Comparison of ENCODE assay signal across 1 cellular context in genomic region chr2:217990791-217991465, GRCh38.
TF ChIP-seq lines count a peak whose summit lies in the region.

No MANE protein-coding gene starts in this region.

TF ChIP-seq in H1, 55 proteins besides CTCF, POLR2A, EP300 and RAD21:
- no peak for TF ChIP-seq CBX5 (IDR thresholded peaks at IDR 0.05; ENCODE audit: low read depth, low read length)
- TF ChIP-seq KDM5A (IDR thresholded peaks at IDR 0.05; ENCODE audit: low read length), result no peak
- no peak for TF ChIP-seq CTBP2 (IDR thresholded peaks at IDR 0.05; ENCODE audit: borderline replicate concordance, insufficient read depth, insufficient read length, low read length)
- no peak for TF ChIP-seq ASH2L (IDR thresholded peaks at IDR 0.05; ENCODE audit: low read length)
- no peak for TF ChIP-seq SAP30 (IDR thresholded peaks at IDR 0.05; ENCODE audit: insufficient read depth, insufficient replicate concordance, low read length)
- TF ChIP-seq NRF1 (IDR thresholded peaks at IDR 0.05; ENCODE audit: low read depth, low read length), result no peak
- TF ChIP-seq SIRT6 (IDR thresholded peaks at IDR 0.05; ENCODE audit: low read length), result no peak
- TF ChIP-seq SUZ12 (IDR thresholded peaks at IDR 0.05; ENCODE audit: low read length), result no peak
- no peak for TF ChIP-seq POLR2AphosphoS5 (IDR thresholded peaks at IDR 0.05; ENCODE audit: low read depth, low read length)
- no peak for TF ChIP-seq CBX8 (IDR thresholded peaks at IDR 0.05; ENCODE audit: borderline replicate concordance, low read depth, low read length)
- no peak for TF ChIP-seq TCF12 (IDR thresholded peaks at IDR 0.05; ENCODE audit: low read depth, low read length)
- no peak for TF ChIP-seq RFX5 (IDR thresholded peaks at IDR 0.05; ENCODE audit: borderline replicate concordance, low read depth, low read length)
- TF ChIP-seq SIX5 (IDR thresholded peaks at IDR 0.05; ENCODE audit: low read depth, low read length), result no peak
- no peak for TF ChIP-seq MAFK (IDR thresholded peaks at IDR 0.05; ENCODE audit: low read depth, low read length)
- no peak for TF ChIP-seq NANOG (IDR thresholded peaks at IDR 0.05; ENCODE audit: insufficient read depth, low read depth, low read length, poor library complexity, severe bottlenecking)
- no peak for TF ChIP-seq RBBP5 (IDR thresholded peaks at IDR 0.05; ENCODE audit: borderline replicate concordance, low read depth, low read length)
TF ChIP-seq in H1: peak in this region for 0.
